In the genomic region with DNA sequence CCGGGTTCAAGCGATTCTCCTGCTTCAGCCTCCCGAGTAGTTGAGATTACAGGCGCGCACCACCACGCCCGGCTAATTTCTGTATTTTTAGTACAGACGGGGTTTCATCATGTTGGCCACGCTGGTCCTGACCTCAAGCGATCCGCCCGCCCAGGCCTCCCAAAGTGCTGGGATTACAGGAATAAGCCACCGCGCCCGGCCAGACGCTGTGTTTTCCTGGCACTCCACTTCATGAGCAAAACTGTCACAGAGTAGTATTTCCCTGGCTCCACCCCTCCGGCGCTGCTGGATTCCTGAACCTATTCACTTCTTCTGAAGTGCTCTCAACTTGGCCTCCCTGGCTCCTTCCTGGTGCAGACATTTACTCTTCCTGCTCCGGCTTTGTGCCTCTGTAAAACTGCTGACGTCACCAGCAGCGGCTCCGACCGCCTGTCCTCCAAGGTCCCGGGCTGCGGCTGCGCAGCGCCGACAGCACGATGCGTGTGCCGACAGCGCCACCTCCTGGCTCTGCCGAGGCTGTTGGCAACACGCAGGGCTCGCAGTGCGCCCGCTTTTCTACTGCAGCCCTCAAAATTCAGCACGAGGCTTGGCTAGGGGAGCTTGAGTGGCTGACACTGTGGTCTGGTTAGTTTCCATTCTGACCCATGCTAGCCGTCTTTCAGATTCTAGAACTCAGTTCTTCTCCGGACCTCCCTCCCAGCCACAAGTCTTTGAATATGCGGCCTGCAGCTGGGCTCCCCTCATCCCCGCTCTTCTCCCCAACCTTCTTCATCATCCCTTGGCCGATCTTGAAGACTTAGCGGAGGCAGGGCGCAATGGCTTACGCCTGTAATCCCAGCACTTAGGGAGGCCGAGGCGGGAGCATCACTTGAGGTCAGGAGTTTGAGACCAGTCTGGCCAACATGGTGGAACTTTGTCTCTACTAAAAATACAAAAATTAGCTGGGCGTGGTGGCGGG, we compare ENCODE assay signal across 8 cellular contexts. TPM values are rescaled to one million over a fixed set of nuclear protein-coding genes. Genes with fewer than 3 reads are reported as not detected.
DNase-seq lines count a peak whose midpoint lies in the region; ATAC-seq and TF ChIP-seq lines count a peak whose summit lies in the region.

No MANE protein-coding gene starts in this region.

- POLR2A ChIA-PET in A673 (lab: Charles Lee; ENCODE audit: low non-redundant PET), result no interaction called here

- H3K27me3 Mint-ChIP-seq in dendritic cell treated with granulocyte-macrophage colony-stimulating factor and Interleukin-4, amounts not matched to agents 40 ng/mL and 50 ng/mL, for 4 days, result peaks cover 23% of the 10 kb centered on the region

- TF ChIP-seq CTCF in A673 (conservative IDR thresholded peaks at IDR 0.05; ENCODE audit: low read depth, low read length), result peak; percentile 99
- peak; percentile 95 to 99 (median 97) for TF ChIP-seq CTCF in right lobe of liver (IDR thresholded peaks at IDR 0.05)

- H3K27ac Mint-ChIP-seq in dendritic cell treated with granulocyte-macrophage colony-stimulating factor and Interleukin-4, amounts not matched to agents 40 ng/mL and 50 ng/mL, for 4 days, result peak overlapping the region; percentile 84

- TF ChIP-seq POLR2A in right lobe of liver (IDR thresholded peaks at IDR 0.05), result peak; percentile 54

- BruUV-seq in A673 (replicated peaks; lab: Mats Ljungman, UMichigan), result TSS peak; percentile 69

- peaks cover 8% of the 10 kb centered on the region for H3K9me3 Mint-ChIP-seq in dendritic cell treated with granulocyte-macrophage colony-stimulating factor and Interleukin-4, amounts not matched to agents 40 ng/mL and 50 ng/mL, for 4 days

- CTCF ChIA-PET in A673 (lab: Charles Lee), result interaction anchor here (0.7 to 0.9 kb wide), 3 partner anchors 8 to 694 kb away, joined by 3 read pairs; no protein-coding TSS in a partner anchor

- peak overlapping the region; percentile 27 for H3K4me3 Mint-ChIP-seq in dendritic cell treated with granulocyte-macrophage colony-stimulating factor and Interleukin-4, amounts not matched to agents 40 ng/mL and 50 ng/mL, for 4 days

- 16% methylated on average over 24 of the region's 50 CpGs for WGBS in right lobe of liver (ENCODE audit: insufficient coverage, low coverage, low lambda C conversion rate, missing lambda C conversion rate)

- peak; percentile 87 for ATAC-seq in GM18909 (IDR thresholded peaks at IDR 0.05; ENCODE audit: poor library complexity, unreplicated experiment)
- ATAC-seq in HG03565 (IDR thresholded peaks at IDR 0.05; ENCODE audit: unreplicated experiment), result peak; percentile 73
- peak; percentile 98 to 99 (median 98) for ATAC-seq in right lobe of liver

- peak; percentile 98 for DNase-seq in A673 (ENCODE audit: low spot score)
- peak; percentile 82 for DNase-seq in NCI-H748 treated with DMSO at 0.1 percent for 48 hours (lab: John Stamatoyannopoulos, UW)
- DNase-seq in activated CD4-positive, alpha-beta T cell treated with anti-CD3 and anti-CD28 coated beads, Interleukin-2, amount 50 U/mL, for 24 hours (ENCODE audit: low read depth in 1 of 2, low spot score in 1 of 2), result peak; percentile 80 to 87
- DNase-seq in right lobe of liver, result peak; percentile 95 to 96 (median 96)
- DNase-seq in stimulated activated CD4-positive, alpha-beta T cell treated with anti-CD3 and anti-CD28 coated beads, Interleukin-2, amount 100 ng/mL, for 48 hours, result peak; percentile 88 to 95

- H3K36me3 Mint-ChIP-seq in dendritic cell treated with granulocyte-macrophage colony-stimulating factor and Interleukin-4, amounts not matched to agents 40 ng/mL and 50 ng/mL, for 4 days (ENCODE audit: low read depth), result no peaks in the 10 kb centered on the region

- H3K27ac ChIP-seq in A673 (ENCODE audit: low read depth, low read length, poor library complexity, severe bottlenecking) (peak overlapping the region; percentile 63), right lobe of liver (peak overlapping the region; percentile 63 to 79 (median 78))

- H3K4me3 ChIP-seq in A673 (ENCODE audit: low read depth, low read length, poor library complexity, severe bottlenecking), result no peak overlapping the region
- peak overlapping the region in 2 of 3 donors; percentile 28 to 36 for H3K4me3 ChIP-seq in right lobe of liver

- H3K4me1 ChIP-seq in A673 (ENCODE audit: insufficient read depth, low read length, poor library complexity, severe bottlenecking), result peaks cover 8% of the 10 kb centered on the region
- no peaks in the 10 kb centered on the region for H3K4me1 ChIP-seq in right lobe of liver

- intact Hi-C loops in A673 (cut with micrococcal nuclease; ENCODE audit: unreplicated experiment) (loop anchor here (1.0 to 10.0 kb wide), 7 partner anchors 199 to 772 kb away; partner anchors contain the start of gene APOL5), right lobe of liver (cut with DNase I) (loop anchor here (5.0 to 10.0 kb wide), 4 partner anchors 59 to 497 kb away; no protein-coding TSS in a partner anchor)
- intact Hi-C loops in dendritic cell treated with granulocyte-macrophage colony-stimulating factor and Interleukin-4, amounts not matched to agents 40 ng/mL and 50 ng/mL, for 4 days (cut with micrococcal nuclease), result loop anchor here (5.0 to 10.0 kb wide), 2 partner anchors 197 to 499 kb away; no protein-coding TSS in a partner anchor

- no peaks in the 10 kb centered on the region for H3K27me3 ChIP-seq in A673 (replicated peaks; ENCODE audit: insufficient read depth, low read depth, low read length, poor library complexity)
- H3K27me3 ChIP-seq in right lobe of liver, result no peaks in the 10 kb centered on the region

- no peaks in the 10 kb centered on the region for H3K9me3 ChIP-seq in A673 (ENCODE audit: low read depth, low read length, poor library complexity, severe bottlenecking)
- H3K9me3 ChIP-seq in right lobe of liver, result no peaks in the 10 kb centered on the region

- H3K36me3 ChIP-seq in A673 (ENCODE audit: insufficient read depth, low read length, poor library complexity, severe bottlenecking), result no peaks in the 10 kb centered on the region
- no peaks in the 10 kb centered on the region for H3K36me3 ChIP-seq in right lobe of liver

- peaks cover 20% of the 10 kb centered on the region for H3K4me1 Mint-ChIP-seq in dendritic cell treated with granulocyte-macrophage colony-stimulating factor and Interleukin-4, amounts not matched to agents 40 ng/mL and 50 ng/mL, for 4 days (ENCODE audit: low read depth)

RNA-seq across cellular contexts. Expression of gene APOL3, which starts 36.6 kb away (rescaled TPM):
- total RNA-seq in A673 (2021) (0.59 TPM in 1 of 2 replicates, not detected in the other), right lobe of liver (10 to 100 TPM; 21.7 to 80.5 (median 30.2) TPM)

Comparison
In these comparisons a context has a peak if more than half of its experiments do, and no peak if none do; other contexts are left out.
1. RNA of gene APOL3, which starts 36.6 kb away (total RNA-seq): 21.7 to 80.5 TPM in right lobe of liver; 0.59 TPM in A673; every median in the first group is over 10 times any median in the second.
2. Peak in every context shown above with its lines, with median percentiles within 50 percentile points of each other: DNase-seq and ATAC-seq.